Comparison of ENCODE assay signal across 10 cellular contexts in the genomic region with DNA sequence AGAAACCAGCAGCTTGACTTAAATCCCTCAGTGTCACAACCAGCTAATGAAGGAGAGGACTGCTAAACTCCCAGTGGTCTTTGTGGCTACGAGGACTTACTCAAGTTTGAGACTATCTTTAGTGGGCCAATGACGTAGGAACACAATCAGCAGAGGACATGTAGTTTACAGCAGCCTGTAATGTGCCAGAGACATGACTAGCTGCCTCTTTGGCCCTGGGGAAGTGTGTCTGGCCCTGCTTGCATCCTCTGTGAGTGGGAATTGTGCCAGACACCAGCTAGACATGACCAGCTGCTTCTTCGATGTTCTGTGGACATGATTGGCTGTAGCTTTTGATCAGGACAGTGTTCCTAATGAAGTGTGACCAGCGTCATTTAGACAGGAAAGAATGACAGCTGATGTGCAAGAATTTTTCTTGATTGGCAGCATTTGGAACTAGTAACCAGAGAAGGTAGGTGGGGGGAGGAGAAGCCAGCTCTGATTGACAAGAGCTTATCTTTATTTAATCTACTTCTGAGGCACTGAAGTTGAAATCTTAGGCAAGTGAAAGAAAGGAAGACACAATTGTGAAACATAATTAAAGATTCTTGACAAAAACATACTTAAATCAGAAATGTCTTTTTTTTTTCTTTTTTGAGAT.
A peak's percentile ranks its signal among the peaks of the same experiment; 100 is the strongest.
DNase-seq lines count a peak whose midpoint lies in the region; ATAC-seq and TF ChIP-seq lines count a peak whose summit lies in the region.
"Had no signal": no experiment of that assay in that cellular context is flagged by ENCODE, and none has a peak within 500 bp of the region (broad histone marks: within the 10 kb centered on the region; RNA-seq: fewer than 3 reads in every experiment).

No MANE protein-coding gene starts in this region.

- ATAC-seq in activated CD4-positive, CD25-positive, alpha-beta regulatory T cell treated with anti-CD3 and anti-CD28 coated beads, Interleukin-2, amount 50 U/mL, for 24 hours, result peak; percentile 21 to 45
- ATAC-seq in HG03039 (IDR thresholded peaks at IDR 0.05; ENCODE audit: unreplicated experiment), result peak; percentile 30
- no peak for ATAC-seq in GM23338

- POLR2A ChIA-PET in SK-N-SH (lab: Yijun Ruan, JAX), result interaction anchor here (0.6 kb wide), 1 partner anchor 25 kb away, joined by 3 read pairs; no protein-coding TSS in a partner anchor

- H3K27me3 ChIP-seq in SK-N-SH (ENCODE audit: insufficient read depth) (no peaks in the 10 kb centered on the region), mesenchymal stem cell (ENCODE audit: control insufficient read depth in 1 of 2, insufficient read depth in 1 of 2, low read length in 2 of 2) (no peaks in the 10 kb centered on the region), GM23338 (ENCODE audit: insufficient read depth) (no peaks in the 10 kb centered on the region)
- H3K27me3 ChIP-seq: suprapubic skin had no signal

- no peak overlapping the region for H3K14ac ChIP-seq in mesenchymal stem cell (ENCODE audit: low read length in 2 of 2)

- peaks cover 25 to 47% of the 10 kb centered on the region in 2 experiments; a peak in 3 of 4 replicates for H3K4me1 ChIP-seq in SK-N-SH (ENCODE audit: control insufficient read depth in 1 of 2, insufficient read depth in 2 of 2, low read depth in 1 of 2, low read length in 1 of 2)
- peaks cover 5% of the 10 kb centered on the region for H3K4me1 ChIP-seq in mesenchymal stem cell (ENCODE audit: control insufficient read depth, insufficient read depth, low read depth, low read length)
- H3K4me1 ChIP-seq in GM23338 (ENCODE audit: insufficient read depth), result peaks cover 46% of the 10 kb centered on the region

- H2BK120ac ChIP-seq in mesenchymal stem cell (ENCODE audit: low read depth, low read length), result no peak overlapping the region

- peaks cover 2% of the 10 kb centered on the region for H3K27me3 Mint-ChIP-seq in GM23338 (ENCODE audit: insufficient read depth, low read depth, poor library complexity)

- no peak for DNase-seq in activated CD4-positive, CD25-positive, alpha-beta regulatory T cell (lab: John Stamatoyannopoulos, UW)
- peak; percentile 75 for DNase-seq in SK-N-SH
- peak; percentile 5 for DNase-seq in mesenchymal stem cell
- DNase-seq in GDM1 (lab: John Stamatoyannopoulos, UW), result no peak
- no peak for DNase-seq in NK-92 (lab: John Stamatoyannopoulos, UW; ENCODE audit: unreplicated experiment)
- DNase-seq in GM23338 (ENCODE audit: low spot score), result no peak

- H3K23ac ChIP-seq in mesenchymal stem cell (ENCODE audit: low read length in 2 of 2), result no peak overlapping the region

- no peak overlapping the region for H3K27ac Mint-ChIP-seq in GM23338

- H3K9me3 ChIP-seq in SK-N-SH (no peaks in the 10 kb centered on the region), mesenchymal stem cell (ENCODE audit: control insufficient read depth, low read length) (no peaks in the 10 kb centered on the region)
- H3K9me3 ChIP-seq: suprapubic skin had no signal

- H4K8ac ChIP-seq in mesenchymal stem cell (ENCODE audit: low read length), result no peak overlapping the region

- H3K36me3 Mint-ChIP-seq in GM23338 (ENCODE audit: low read depth), result no peaks in the 10 kb centered on the region

- H3K27ac ChIP-seq in SK-N-SH (ENCODE audit: low read depth in 2 of 2, low read length in 1 of 2) (peak overlapping the region in 1 of 2 experiments; percentile 89; a peak in 2 of 4 replicates), mesenchymal stem cell (ENCODE audit: low read length, poor library complexity, severe bottlenecking) (no peak overlapping the region), GM23338 (ENCODE audit: low read depth) (no peak overlapping the region)
- H3K27ac ChIP-seq: C4-2B, suprapubic skin had no signal

- TF ChIP-seq CTCF in SK-N-SH (IDR thresholded peaks at IDR 0.05), result no peak
- no peak for TF ChIP-seq CTCF in GM23338 (conservative IDR thresholded peaks at IDR 0.05; ENCODE audit: low read depth in 2 of 2)

- H3K9me2 ChIP-seq in SK-N-SH (no peaks in the 10 kb centered on the region), GM23338 (ENCODE audit: insufficient read depth) (no peaks in the 10 kb centered on the region)

- H3K36me3 ChIP-seq in SK-N-SH (replicated peaks in 1 of 2; ENCODE audit: control insufficient read depth in 1 of 2, insufficient read depth in 2 of 2, low read length in 1 of 2) (no peaks in the 10 kb centered on the region), mesenchymal stem cell (ENCODE audit: control insufficient read depth in 1 of 2, insufficient read depth in 2 of 2, low read depth in 1 of 2, low read length in 2 of 2) (no peaks in the 10 kb centered on the region), GM23338 (ENCODE audit: insufficient read depth) (no peaks in the 10 kb centered on the region)
- H3K36me3 ChIP-seq: suprapubic skin had no signal

- no peak overlapping the region for H2BK15ac ChIP-seq in mesenchymal stem cell (ENCODE audit: low read depth, poor library complexity, severe bottlenecking)

- H4K20me1 ChIP-seq in SK-N-SH (ENCODE audit: insufficient read depth), result peaks cover 64% of the 10 kb centered on the region
- no peaks in the 10 kb centered on the region for H4K20me1 ChIP-seq in GM23338 (replicated peaks; ENCODE audit: insufficient read depth)

- no peak overlapping the region; a peak in 1 of 4 replicates for H3K4me3 ChIP-seq in SK-N-SH (ENCODE audit: low read depth in 2 of 2, low read length in 1 of 2)
- H3K4me3 ChIP-seq in mesenchymal stem cell (ENCODE audit: insufficient read depth in 1 of 2, low read depth in 1 of 2, low read length in 2 of 2), result no peak overlapping the region
- H3K4me3 ChIP-seq in GM23338, result no peak overlapping the region
- H3K4me3 ChIP-seq: suprapubic skin had no signal

- H2BK5ac ChIP-seq in mesenchymal stem cell (ENCODE audit: low read depth, low read length, poor library complexity, severe bottlenecking), result no peak overlapping the region

- H2BK12ac ChIP-seq in mesenchymal stem cell (ENCODE audit: low read length in 2 of 2), result no peak overlapping the region

- no peak overlapping the region for H3K18ac ChIP-seq in mesenchymal stem cell (ENCODE audit: low read depth in 1 of 2, low read length in 2 of 2)

- H3K79me2 ChIP-seq in SK-N-SH (ENCODE audit: insufficient read depth) (peaks cover 18% of the 10 kb centered on the region), GM23338 (replicated peaks; ENCODE audit: insufficient read depth) (no peaks in the 10 kb centered on the region)

- peaks cover 3% of the 10 kb centered on the region for H3F3A ChIP-seq in SK-N-SH (replicated peaks; ENCODE audit: insufficient read depth)
- no peaks in the 10 kb centered on the region for H3F3A ChIP-seq in GM23338 (replicated peaks; ENCODE audit: low read depth)

- no peak overlapping the region for H4K91ac ChIP-seq in mesenchymal stem cell (ENCODE audit: low read length)

- no peak overlapping the region for H3K4me3 Mint-ChIP-seq in GM23338

- CTCF ChIA-PET in SK-N-SH (lab: Yijun Ruan, JAX), result interaction anchor here (0.6 to 2.0 kb wide), 8 partner anchors 13 to 1589 kb away, joined by 3 to 5 read pairs (median 4); no protein-coding TSS in a partner anchor

- H3K9ac ChIP-seq in SK-N-SH, result no peak overlapping the region
- H3K9ac ChIP-seq in mesenchymal stem cell (ENCODE audit: low read length), result no peak overlapping the region

- H2AK5ac ChIP-seq in mesenchymal stem cell (ENCODE audit: low read length, severe bottlenecking), result no peak overlapping the region

- H3K4me1 Mint-ChIP-seq in GM23338, result peaks cover 45% of the 10 kb centered on the region

- no peak overlapping the region for H3K4ac ChIP-seq in mesenchymal stem cell (ENCODE audit: low read depth in 1 of 2, low read length in 2 of 2)

- peaks cover 22% of the 10 kb centered on the region for H3K79me1 ChIP-seq in mesenchymal stem cell (replicated peaks; ENCODE audit: low read length, poor library complexity, severe bottlenecking)

- TF ChIP-seq EP300 in SK-N-SH (IDR thresholded peaks at IDR 0.05; ENCODE audit: borderline replicate concordance in 1 of 2, low read depth in 1 of 2, low read length in 1 of 2), result peak in 1 of 2 experiments; percentile 90; a peak in 2 of 4 replicates

- no peaks in the 10 kb centered on the region for H3K9me3 Mint-ChIP-seq in GM23338

- TF ChIP-seq RAD21 in SK-N-SH (IDR thresholded peaks at IDR 0.05; ENCODE audit: low read length), result peak; percentile 51

- H3K4me2 ChIP-seq in SK-N-SH (peak overlapping the region; percentile 30; the same call in 1 of the 2 replicates), mesenchymal stem cell (ENCODE audit: low read length, poor library complexity, severe bottlenecking) (no peak overlapping the region), GM23338 (no peak overlapping the region)

- WGBS in SK-N-SH (ENCODE audit: low lambda C conversion rate), result 8% methylated on average over 4 of the region's 4 CpGs
- 44% methylated on average over 4 of the region's 4 CpGs for WGBS in mesenchymal stem cell

- no peak overlapping the region for H2AFZ ChIP-seq in SK-N-SH (ENCODE audit: low read depth)
- H2AFZ ChIP-seq in mesenchymal stem cell (ENCODE audit: low read depth, low read length), result no peak overlapping the region
- no peak overlapping the region for H2AFZ ChIP-seq in GM23338

TF ChIP-seq in SK-N-SH, 30 proteins besides CTCF, POLR2A, EP300 and RAD21 (continues in another document):
- TF ChIP-seq, protein P1, sequence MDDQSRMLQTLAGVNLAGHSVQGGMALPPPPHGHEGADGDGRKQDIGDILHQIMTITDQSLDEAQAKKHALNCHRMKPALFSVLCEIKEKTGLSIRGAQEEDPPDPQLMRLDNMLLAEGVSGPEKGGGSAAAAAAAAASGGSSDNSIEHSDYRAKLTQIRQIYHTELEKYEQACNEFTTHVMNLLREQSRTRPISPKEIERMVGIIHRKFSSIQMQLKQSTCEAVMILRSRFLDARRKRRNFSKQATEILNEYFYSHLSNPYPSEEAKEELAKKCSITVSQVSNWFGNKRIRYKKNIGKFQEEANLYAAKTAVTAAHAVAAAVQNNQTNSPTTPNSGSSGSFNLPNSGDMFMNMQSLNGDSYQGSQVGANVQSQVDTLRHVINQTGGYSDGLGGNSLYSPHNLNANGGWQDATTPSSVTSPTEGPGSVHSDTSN (IDR thresholded peaks at IDR 0.05), result peak; percentile 60
- TF ChIP-seq TCF12 (IDR thresholded peaks at IDR 0.05) (peak; percentile 41), MXI1 (IDR thresholded peaks at IDR 0.05; ENCODE audit: low read depth, low read length) (peak; percentile 91), FOXJ3 (CRISPR knock-in tag; IDR thresholded peaks at IDR 0.05) (peak; percentile 48; the same call in 1 of the 2 replicates)

Comparison
In these comparisons a context has a peak if more than half of its experiments do, and no peak if none do; other contexts are left out.
1. DNase-seq: peak in SK-N-SH (single experiment) and mesenchymal stem cell (single experiment); none in activated CD4-positive, CD25-positive, alpha-beta regulatory T cell (0 of 4), GDM1 (single experiment), NK-92 (single experiment) and GM23338 (single experiment).